16 cellular contexts compared by ENCODE assay signal in genomic region chr1:228321895-228322294, GRCh38.
A peak's percentile ranks its signal among the peaks of the same experiment; 100 is the strongest.
DNase-seq lines count a peak whose midpoint lies in the region; ATAC-seq and TF ChIP-seq lines count a peak whose summit lies in the region.
"Had no signal": no experiment of that assay in that cellular context is flagged by ENCODE, and none has a peak within 500 bp of the region (broad histone marks: within the 10 kb centered on the region; RNA-seq: fewer than 3 reads in every experiment).

No MANE protein-coding gene starts in this region.

- TF ChIP-seq CTCF in coronary artery (IDR thresholded peaks at IDR 0.05): no peak
- TF ChIP-seq CTCF in osteoblast (IDR thresholded peaks at IDR 0.05; ENCODE audit: extremely low read depth, low read depth, low read length): no peak
- no peak for TF ChIP-seq CTCF in smooth muscle cell (IDR thresholded peaks at IDR 0.05; ENCODE audit: borderline replicate concordance, insufficient read depth, poor library complexity, severe bottlenecking)

- peak; percentile 20 for DNase-seq in activated T-cell treated with anti-CD3 and anti-CD28 coated beads, Interleukin-2, amount 50 U/mL, for 24 hours
- no peak for DNase-seq in activated T-cell treated with anti-CD3 and anti-CD28 coated beads, Interleukin-2, amount 50 U/mL, for 4 hours
- DNase-seq in 8988T: peak; percentile 9
- peak; percentile 45 for DNase-seq in coronary artery (ENCODE audit: low spot score)
- peak; percentile 68 for DNase-seq in osteoblast (ENCODE audit: insufficient read length, low spot score, missing footprints)
- DNase-seq in smooth muscle cell (lab: John Stamatoyannopoulos, UW; ENCODE audit: unreplicated experiment): no peak
- DNase-seq: ACHN; BE2C; CD4-positive, alpha-beta memory T cell; DMS153; DMS79 treated with DMSO at 0.1 percent for 48 hours; EL; GOT3; H9 had no signal

- no peaks in the 10 kb centered on the region for H3K79me2 ChIP-seq in osteoblast (ENCODE audit: insufficient read depth, low read length)
- no peaks in the 10 kb centered on the region for H3K79me2 ChIP-seq in smooth muscle cell (ENCODE audit: low read depth)

- H3K4me3 ChIP-seq in coronary artery (no peak overlapping the region), osteoblast (ENCODE audit: insufficient read depth, low read length) (no peak overlapping the region), smooth muscle cell (no peak overlapping the region)

- H3F3A ChIP-seq in smooth muscle cell (ENCODE audit: low read depth): no peaks in the 10 kb centered on the region

- H3K36me3 Mint-ChIP-seq in activated T-cell treated with anti-CD3 and anti-CD28 coated beads, Interleukin-2, amount 50 U/mL, for 24 hours (ENCODE audit: low read depth): peaks cover 48% of the 10 kb centered on the region
- peaks cover 8% of the 10 kb centered on the region for H3K36me3 Mint-ChIP-seq in activated T-cell treated with anti-CD3 and anti-CD28 coated beads, Interleukin-2, amount 50 U/mL, for 4 hours (ENCODE audit: insufficient read depth)

- H3K9me3 Mint-ChIP-seq in activated T-cell treated with anti-CD3 and anti-CD28 coated beads, Interleukin-2, amount 50 U/mL, for 24 hours: no peaks in the 10 kb centered on the region
- H3K9me3 Mint-ChIP-seq in activated T-cell treated with anti-CD3 and anti-CD28 coated beads, Interleukin-2, amount 50 U/mL, for 4 hours: no peaks in the 10 kb centered on the region

- H3K27me3 ChIP-seq in osteoblast (ENCODE audit: insufficient read depth, low read length) (no peaks in the 10 kb centered on the region), smooth muscle cell (ENCODE audit: low read depth) (no peaks in the 10 kb centered on the region)
- H3K27me3 ChIP-seq: BE2C had no signal

- H3K4me1 Mint-ChIP-seq in activated T-cell treated with anti-CD3 and anti-CD28 coated beads, Interleukin-2, amount 50 U/mL, for 24 hours (ENCODE audit: low read depth): no peaks in the 10 kb centered on the region
- no peaks in the 10 kb centered on the region for H3K4me1 Mint-ChIP-seq in activated T-cell treated with anti-CD3 and anti-CD28 coated beads, Interleukin-2, amount 50 U/mL, for 4 hours (ENCODE audit: low read depth)
- H3K4me1 Mint-ChIP-seq: CD4-positive, alpha-beta memory T cell; H9 had no signal

- H2AFZ ChIP-seq in osteoblast (ENCODE audit: low read length): no peak overlapping the region
- H2AFZ ChIP-seq in smooth muscle cell (ENCODE audit: low read depth): no peak overlapping the region

- no peak overlapping the region for H3K27ac ChIP-seq in coronary artery
- no peak overlapping the region for H3K27ac ChIP-seq in osteoblast (ENCODE audit: low read depth, low read length)
- H3K27ac ChIP-seq in smooth muscle cell (ENCODE audit: low read depth): no peak overlapping the region
- H3K27ac ChIP-seq: C4-2B had no signal

- H3K9ac ChIP-seq in smooth muscle cell (ENCODE audit: low read depth): no peak overlapping the region

- no peak overlapping the region for H3K4me2 ChIP-seq in osteoblast (ENCODE audit: insufficient read depth, low read length)
- no peak overlapping the region for H3K4me2 ChIP-seq in smooth muscle cell

- H3K4me1 ChIP-seq in osteoblast (ENCODE audit: insufficient read depth, low read length) (no peaks in the 10 kb centered on the region), smooth muscle cell (ENCODE audit: low read depth) (no peaks in the 10 kb centered on the region)
- H3K4me1 ChIP-seq: BE2C had no signal

- H3K27me3 Mint-ChIP-seq in activated T-cell treated with anti-CD3 and anti-CD28 coated beads, Interleukin-2, amount 50 U/mL, for 24 hours: no peaks in the 10 kb centered on the region
- H3K27me3 Mint-ChIP-seq in activated T-cell treated with anti-CD3 and anti-CD28 coated beads, Interleukin-2, amount 50 U/mL, for 4 hours (ENCODE audit: low read depth): no peaks in the 10 kb centered on the region
- H3K27me3 Mint-ChIP-seq: CD4-positive, alpha-beta memory T cell had no signal

- H3K9me3 ChIP-seq in osteoblast (ENCODE audit: low read depth, low read length) (no peaks in the 10 kb centered on the region), smooth muscle cell (replicated peaks; ENCODE audit: low read depth) (no peaks in the 10 kb centered on the region)
- H3K9me3 ChIP-seq: BE2C had no signal

- H4K20me1 ChIP-seq in osteoblast (ENCODE audit: insufficient read depth, low read length): no peaks in the 10 kb centered on the region
- H4K20me1 ChIP-seq in smooth muscle cell (ENCODE audit: low read depth): no peaks in the 10 kb centered on the region

- no peak overlapping the region for H3K27ac Mint-ChIP-seq in activated T-cell treated with anti-CD3 and anti-CD28 coated beads, Interleukin-2, amount 50 U/mL, for 24 hours
- H3K27ac Mint-ChIP-seq: CD4-positive, alpha-beta memory T cell; H9 had no signal

- H3K36me3 ChIP-seq in osteoblast (ENCODE audit: insufficient read depth, low read length) (no peaks in the 10 kb centered on the region), smooth muscle cell (ENCODE audit: low read depth) (peaks cover 10% of the 10 kb centered on the region)
- H3K36me3 ChIP-seq: BE2C had no signal

- 91% methylated on average over 15 of the region's 15 CpGs for WGBS in smooth muscle cell (ENCODE audit: low lambda C conversion rate)

- ATAC-seq in activated T-cell treated with anti-CD3 and anti-CD28 coated beads, Interleukin-2, amount 50 U/mL, for 4 hours: no peak
- no peak for ATAC-seq in GM21526 (IDR thresholded peaks at IDR 0.05; ENCODE audit: low FRiP score, unreplicated experiment)

- no peak overlapping the region for H3K4me3 Mint-ChIP-seq in activated T-cell treated with anti-CD3 and anti-CD28 coated beads, Interleukin-2, amount 50 U/mL, for 24 hours
- no peak overlapping the region for H3K4me3 Mint-ChIP-seq in activated T-cell treated with anti-CD3 and anti-CD28 coated beads, Interleukin-2, amount 50 U/mL, for 4 hours
- H3K4me3 Mint-ChIP-seq: CD4-positive, alpha-beta memory T cell; H9 had no signal

Comparison
In these comparisons a context has a peak if more than half of its experiments do, and no peak if none do; other contexts are left out.
1. DNase-seq: peak in activated T-cell treated with anti-CD3 and anti-CD28 coated beads, Interleukin-2, amount 50 U/mL, for 24 hours (single experiment), 8988T (single experiment), coronary artery (single experiment) and osteoblast (single experiment); none in activated T-cell treated with anti-CD3 and anti-CD28 coated beads, Interleukin-2, amount 50 U/mL, for 4 hours (single experiment) and smooth muscle cell (single experiment).